Comparison of ENCODE assay signal across 13 cellular contexts in the genomic region with DNA sequence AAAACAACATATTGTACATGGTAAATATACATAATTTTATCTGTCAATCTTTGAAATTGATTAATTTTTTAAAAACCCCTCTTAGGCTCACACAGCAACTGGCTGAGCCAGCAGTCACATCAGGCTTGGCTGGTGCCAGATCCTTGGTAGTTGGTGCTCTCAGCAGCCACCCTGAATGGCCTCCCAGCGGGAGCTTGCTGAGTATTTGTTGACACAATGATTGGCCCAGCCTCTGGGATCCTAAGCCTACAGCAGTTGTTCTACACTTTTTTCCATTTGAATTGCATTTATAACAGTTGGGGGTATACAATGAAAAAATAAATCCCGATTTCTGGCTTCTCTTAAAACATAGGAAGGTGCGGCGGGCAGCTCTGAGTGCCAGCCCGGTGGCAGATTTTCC. TPM values are rescaled to one million over a fixed set of nuclear protein-coding genes. Genes with fewer than 3 reads are reported as not detected.
A peak's percentile ranks its signal among the peaks of the same experiment; 100 is the strongest.
DNase-seq lines count a peak whose midpoint lies in the region; ATAC-seq and TF ChIP-seq lines count a peak whose summit lies in the region.
"Had no signal": no experiment of that assay in that cellular context is flagged by ENCODE, and none has a peak within 500 bp of the region (broad histone marks: within the 10 kb centered on the region; RNA-seq: fewer than 3 reads in every experiment).

No MANE protein-coding gene starts in this region.

- H3K79me2 ChIP-seq in hepatocyte: no peaks in the 10 kb centered on the region

- H3K4me2 ChIP-seq in hepatocyte: no peak overlapping the region

- H4K20me1 ChIP-seq in hepatocyte (ENCODE audit: insufficient read depth, poor library complexity, severe bottlenecking): no peaks in the 10 kb centered on the region

- H3K36me3 ChIP-seq in hepatocyte (replicated peaks; ENCODE audit: insufficient read depth, low read depth): peaks cover 6% of the 10 kb centered on the region

- no peaks in the 10 kb centered on the region for H3K27me3 ChIP-seq in hepatocyte
- H3K27me3 ChIP-seq: body of pancreas had no signal

- no peak for TF ChIP-seq CTCF in hepatocyte (IDR thresholded peaks at IDR 0.05; ENCODE audit: poor library complexity)

- no peak overlapping the region for H3K4me3 ChIP-seq in hepatocyte
- H3K4me3 ChIP-seq: body of pancreas had no signal

- H3K9me3 ChIP-seq in hepatocyte (ENCODE audit: low read depth): no peaks in the 10 kb centered on the region
- H3K9me3 ChIP-seq: body of pancreas, Caco-2 had no signal

- ATAC-seq in HG03460 (IDR thresholded peaks at IDR 0.05; ENCODE audit: unreplicated experiment): no peak
- no peak for ATAC-seq in GM18867 (IDR thresholded peaks at IDR 0.05; ENCODE audit: unreplicated experiment)
- ATAC-seq in GM18511 (IDR thresholded peaks at IDR 0.05; ENCODE audit: unreplicated experiment): no peak
- ATAC-seq: body of pancreas had no signal

- DNase-seq in COR-L47 (lab: John Stamatoyannopoulos, UW): peak; percentile 85
- DNase-seq in NCI-H128 (lab: John Stamatoyannopoulos, UW; ENCODE audit: unreplicated experiment): peak; percentile 45
- DNase-seq in NCI-H510A (lab: John Stamatoyannopoulos, UW): peak; percentile 56
- DNase-seq in hepatocyte (ENCODE audit: low spot score): no peak
- DNase-seq in C1 segment of cervical spinal cord (lab: John Stamatoyannopoulos, UW): no peak
- DNase-seq: activated gamma-delta T cell treated with Interleukin-2 at 50 U/mL for 16 hours, body of pancreas, Caco-2, hippocampal formation, NCI-H446 treated with DMSO at 0.1 percent for 48 hours had no signal

- peak overlapping the region; percentile 90 for H3K27ac ChIP-seq in hepatocyte
- H3K27ac ChIP-seq: body of pancreas had no signal

- H3K9me2 ChIP-seq in hepatocyte (replicated peaks; ENCODE audit: insufficient read depth): no peaks in the 10 kb centered on the region

- no peak overlapping the region for H2AFZ ChIP-seq in hepatocyte

- WGBS in hepatocyte (ENCODE audit: low lambda C conversion rate, missing lambda C conversion rate): 88% methylated on average over 5 of the region's 5 CpGs

- H3K4me1 ChIP-seq in hepatocyte (ENCODE audit: insufficient read depth): peaks cover 24% of the 10 kb centered on the region

RNA-seq across cellular contexts. Expression of gene PRKAB1, which starts 11.1 kb away (rescaled TPM):
- total RNA-seq in hepatocyte: 25.2 and 32.3 TPM in 2 replicates
- 37.7 and 41.1 TPM in 2 replicates for polyA plus RNA-seq in hepatocyte

Comparison
In these comparisons a context has a peak if more than half of its experiments do, and no peak if none do; other contexts are left out.
1. DNase-seq: peak in COR-L47 (single experiment), NCI-H128 (single experiment) and NCI-H510A (single experiment); none in hepatocyte (single experiment) and C1 segment of cervical spinal cord (0 of 14).